21 cellular contexts compared by ENCODE assay signal in genomic region chr7:40595129-40595528, GRCh38.
"Had no signal": no experiment of that assay in that cellular context is flagged by ENCODE, and none has a peak within 500 bp of the region (broad histone marks: within the 10 kb centered on the region; RNA-seq: fewer than 3 reads in every experiment).

No MANE protein-coding gene starts in this region.

- H3K27ac Mint-ChIP-seq: naive B cell; nephron progenitor cell; stimulated activated naive B cell treated with anti-CD40 and anti-IgM and Interleukin-4, amounts not matched to agents 10 μg/mL and 1 μg/mL and 100 μg/mL, for 72 hours; stimulated activated naive CD8-positive, alpha-beta T cell treated with anti-CD3 and anti-CD28 coated beads, Interleukin-15, amount 100 ng/mL, for 72 hours had no signal

- DNase-seq: dorsolateral prefrontal cortex; effector CD8-positive, alpha-beta T cell; gastrocnemius medialis; glutamatergic neuron; kidney; left cardiac atrium; left ventricle myocardium superior; mesenchymal stem cell; naive B cell; nephron progenitor cell; posterior cingulate gyrus; stimulated activated CD4-positive, alpha-beta T cell treated with anti-CD3 and anti-CD28 coated beads, Interleukin-2, amount 100 ng/mL, for 24 hours; stimulated activated CD4-positive, alpha-beta T cell treated with anti-CD3 and anti-CD28 coated beads, Interleukin-4, amount 100 ng/mL, for 4 hours; stimulated activated naive B cell treated with anti-CD40 and anti-IgM and Interleukin-4, amounts not matched to agents 10 μg/mL and 1 μg/mL and 100 μg/mL, for 72 hours; stimulated activated naive CD8-positive, alpha-beta T cell treated with anti-CD3 and anti-CD28 coated beads, Interleukin-15, amount 100 ng/mL, for 72 hours; testis; transverse colon had no signal

- H3K27ac ChIP-seq: coronary artery, dorsolateral prefrontal cortex, gastrocnemius medialis, skin epidermis, testis, transverse colon had no signal

- H3K36me3 Mint-ChIP-seq: naive B cell; stimulated activated naive B cell treated with anti-CD40 and anti-IgM and Interleukin-4, amounts not matched to agents 10 μg/mL and 1 μg/mL and 100 μg/mL, for 72 hours had no signal

- H3K27me3 ChIP-seq: dorsolateral prefrontal cortex, gastrocnemius medialis, testis, transverse colon had no signal

- H3K27me3 Mint-ChIP-seq: stimulated activated naive B cell treated with anti-CD40 and anti-IgM and Interleukin-4, amounts not matched to agents 10 μg/mL and 1 μg/mL and 100 μg/mL, for 72 hours had no signal

- H3K36me3 ChIP-seq: gastrocnemius medialis, transverse colon had no signal

- H3K4me1 ChIP-seq: gastrocnemius medialis, testis, transverse colon had no signal

- H3K9me3 ChIP-seq: gastrocnemius medialis, testis, transverse colon had no signal

- H3K4me3 Mint-ChIP-seq: naive B cell; nephron progenitor cell; stimulated activated naive B cell treated with anti-CD40 and anti-IgM and Interleukin-4, amounts not matched to agents 10 μg/mL and 1 μg/mL and 100 μg/mL, for 72 hours; stimulated activated naive CD8-positive, alpha-beta T cell treated with anti-CD3 and anti-CD28 coated beads, Interleukin-15, amount 100 ng/mL, for 72 hours had no signal

- H3K4me1 Mint-ChIP-seq: nephron progenitor cell had no signal

- ATAC-seq: gastrocnemius medialis; left cardiac atrium; left ventricle myocardium superior; sciatic nerve; stimulated activated naive B cell treated with anti-CD40 and anti-IgM and Interleukin-4, amounts not matched to agents 10 μg/mL and 1 μg/mL and 100 μg/mL, for 72 hours; stimulated activated naive CD8-positive, alpha-beta T cell treated with anti-CD3 and anti-CD28 coated beads, Interleukin-15, amount 100 ng/mL, for 72 hours had no signal

- H3K4me3 ChIP-seq: coronary artery, dorsolateral prefrontal cortex, gastrocnemius medialis, lung, skin epidermis, testis, transverse colon had no signal
